Comparison of ENCODE assay signal across 19 cellular contexts in genomic region chr2:207157727-207158126, GRCh38. TPM values are rescaled to one million over a fixed set of nuclear protein-coding genes. Genes with fewer than 3 reads are reported as not detected.
DNase-seq lines count a peak whose midpoint lies in the region; ATAC-seq and TF ChIP-seq lines count a peak whose summit lies in the region.
"Had no signal": no experiment of that assay in that cellular context is flagged by ENCODE, and none has a peak within 500 bp of the region (broad histone marks: within the 10 kb centered on the region; RNA-seq: fewer than 3 reads in every experiment).

No MANE protein-coding gene starts in this region.

- H3K27me3 ChIP-seq in RWPE2 (ENCODE audit: insufficient read depth, poor library complexity, severe bottlenecking) (no peaks in the 10 kb centered on the region), esophagus muscularis mucosa (no peaks in the 10 kb centered on the region), gastrocnemius medialis (no peaks in the 10 kb centered on the region), smooth muscle cell (ENCODE audit: low read depth) (no peaks in the 10 kb centered on the region)

- DNase-seq in CD14-positive monocyte (ENCODE audit: low spot score) = no peak
- DNase-seq in RWPE2 (ENCODE audit: low spot score) = no peak
- DNase-seq in esophagus muscularis mucosa (ENCODE audit: extremely low spot score) = no peak
- no peak for DNase-seq in gastrocnemius medialis
- DNase-seq in smooth muscle cell (lab: John Stamatoyannopoulos, UW; ENCODE audit: unreplicated experiment) = no peak
- no peak for DNase-seq in stimulated activated CD4-positive, alpha-beta T cell treated with anti-CD3 and anti-CD28 coated beads, Interleukin-2, amount 100 ng/mL, for 48 hours
- DNase-seq in NCI-H1105 treated with DMSO at 0.1 percent for 48 hours (lab: John Stamatoyannopoulos, UW) = no peak
- DNase-seq: activated CD4-positive, alpha-beta T cell treated with anti-CD3 and anti-CD28 coated beads, Interleukin-2, amount 10 ng/mL, durations not matched to agents 7 days and 5 days; activated CD8-positive, alpha-beta memory T cell treated with anti-CD3 and anti-CD28 coated beads, Interleukin-2, amount 50 U/mL, for 4 hours; erythroblast; KBM-7; MV-4-11; NCI-H2081; NCI-H510A treated with DMSO at 0.1 percent for 48 hours; SW 1271 had no signal

- ATAC-seq in RWPE2 (ENCODE audit: low read depth) (no peak), gastrocnemius medialis (no peak), HG02884 (IDR thresholded peaks at IDR 0.05; ENCODE audit: unreplicated experiment) (no peak)
- ATAC-seq: HCT116 had no signal

- 83% methylated on average over 3 of the region's 3 CpGs for WGBS in esophagus muscularis mucosa
- 96% methylated on average over 3 of the region's 3 CpGs for WGBS in smooth muscle cell (ENCODE audit: low lambda C conversion rate)

- H3K27ac Mint-ChIP-seq in CD14-positive monocyte = peak overlapping the region; percentile 43 to 93 (median 84)

- H3K4me1 ChIP-seq in RWPE2 (ENCODE audit: insufficient read depth, poor library complexity, severe bottlenecking) (peaks cover 88% of the 10 kb centered on the region), esophagus muscularis mucosa (peaks cover 100% of the 10 kb centered on the region in 4 donors), gastrocnemius medialis (peaks cover 55 to 82% of the 10 kb centered on the region in 2 donors), smooth muscle cell (ENCODE audit: low read depth) (peaks cover 43% of the 10 kb centered on the region)

- H3K4me3 ChIP-seq in RWPE2 (ENCODE audit: severe bottlenecking) = no peak overlapping the region
- H3K4me3 ChIP-seq in esophagus muscularis mucosa = no peak overlapping the region
- H3K4me3 ChIP-seq in gastrocnemius medialis = no peak overlapping the region
- no peak overlapping the region for H3K4me3 ChIP-seq in smooth muscle cell
- H3K4me3 ChIP-seq: lung, prostate gland had no signal

- peaks cover 100% of the 10 kb centered on the region for H4K20me1 ChIP-seq in smooth muscle cell (ENCODE audit: low read depth)

- H3K27ac ChIP-seq in RWPE2 (ENCODE audit: poor library complexity, severe bottlenecking) (peak overlapping the region; percentile 33), esophagus muscularis mucosa (replicated peaks in 1 of 4) (peak overlapping the region; percentile 45 to 100 (median 100)), gastrocnemius medialis (peak overlapping the region in 3 of 4 donors; percentile 21 to 52 (median 38)), smooth muscle cell (ENCODE audit: low read depth) (no peak overlapping the region)
- H3K27ac ChIP-seq: prostate gland had no signal

- H3K4me3 Mint-ChIP-seq in CD14-positive monocyte = peak overlapping the region in 1 of 2 donors; percentile 28
- H3K4me3 Mint-ChIP-seq: activated CD4-positive, alpha-beta T cell treated with anti-CD3 and anti-CD28 coated beads, Interleukin-2, amount 10 ng/mL, durations not matched to agents 7 days and 5 days had no signal

- peaks cover 85% of the 10 kb centered on the region for H3K4me1 Mint-ChIP-seq in CD14-positive monocyte

- peaks cover 98% of the 10 kb centered on the region for H3K36me3 ChIP-seq in RWPE2 (ENCODE audit: low read depth)
- no peaks in the 10 kb centered on the region for H3K36me3 ChIP-seq in esophagus muscularis mucosa
- no peaks in the 10 kb centered on the region for H3K36me3 ChIP-seq in gastrocnemius medialis
- H3K36me3 ChIP-seq in smooth muscle cell (ENCODE audit: low read depth) = no peaks in the 10 kb centered on the region
- H3K36me3 ChIP-seq: prostate gland had no signal

- intact Hi-C loops in CD14-positive monocyte (cut with micrococcal nuclease) = no loop called here
- intact Hi-C loops in esophagus muscularis mucosa (cut with DNase I) = no loop called here
- intact Hi-C loops in gastrocnemius medialis (cut with DNase I; ENCODE audit: low total_unique reads) = no loop called here

- peaks cover 0 to 2% (median 0%) of the 10 kb centered on the region in 7 donors for H3K9me3 Mint-ChIP-seq in CD14-positive monocyte
- H3K9me3 Mint-ChIP-seq: activated CD4-positive, alpha-beta T cell treated with anti-CD3 and anti-CD28 coated beads, Interleukin-2, amount 10 ng/mL, durations not matched to agents 7 days and 5 days had no signal

- in situ Hi-C loops in gastrocnemius medialis (cut with MboI; ENCODE audit: low sequenced_read_pairs in 4 of 4) = no loop called here

- no peak for TF ChIP-seq EP300 in esophagus muscularis mucosa (IDR thresholded peaks at IDR 0.05)

- H3K36me3 Mint-ChIP-seq in CD14-positive monocyte = peaks cover 41 to 46% of the 10 kb centered on the region in 2 donors

- no peaks in the 10 kb centered on the region for H3K9me3 ChIP-seq in RWPE2 (ENCODE audit: severe bottlenecking)
- no peaks in the 10 kb centered on the region for H3K9me3 ChIP-seq in esophagus muscularis mucosa
- H3K9me3 ChIP-seq in gastrocnemius medialis = no peaks in the 10 kb centered on the region
- no peaks in the 10 kb centered on the region for H3K9me3 ChIP-seq in smooth muscle cell (replicated peaks; ENCODE audit: low read depth)
- H3K9me3 ChIP-seq: prostate gland had no signal

- peaks cover 0 to 3% (median 0%) of the 10 kb centered on the region in 3 donors for H3K27me3 Mint-ChIP-seq in CD14-positive monocyte (ENCODE audit: low read depth in 3 of 3)
- H3K27me3 Mint-ChIP-seq: activated CD4-positive, alpha-beta T cell treated with anti-CD3 and anti-CD28 coated beads, Interleukin-2, amount 10 ng/mL, durations not matched to agents 7 days and 5 days had no signal

- H3F3A ChIP-seq in smooth muscle cell (ENCODE audit: low read depth) = peaks cover under 1% of the 10 kb centered on the region

- H2AFZ ChIP-seq in smooth muscle cell (ENCODE audit: low read depth) = no peak overlapping the region

- H3K9ac ChIP-seq in smooth muscle cell (ENCODE audit: low read depth) = no peak overlapping the region

- H3K79me2 ChIP-seq in smooth muscle cell (ENCODE audit: low read depth) = peaks cover 100% of the 10 kb centered on the region

- TF ChIP-seq CTCF in CD14-positive monocyte (IDR thresholded peaks at IDR 0.05) (no peak), RWPE2 (IDR thresholded peaks at IDR 0.05; ENCODE audit: poor library complexity, severe bottlenecking) (no peak), esophagus muscularis mucosa (IDR thresholded peaks at IDR 0.05) (no peak), gastrocnemius medialis (IDR thresholded peaks at IDR 0.05 in 4 of 5, conservative IDR thresholded peaks at IDR 0.05 in 1 of 5) (no peak), smooth muscle cell (IDR thresholded peaks at IDR 0.05; ENCODE audit: borderline replicate concordance, insufficient read depth, poor library complexity, severe bottlenecking) (no peak)

- TF ChIP-seq POLR2A in esophagus muscularis mucosa (IDR thresholded peaks at IDR 0.05; ENCODE audit: low read depth) = no peak
- TF ChIP-seq POLR2A in gastrocnemius medialis (IDR thresholded peaks at IDR 0.05) = no peak

- no peak overlapping the region for H3K4me2 ChIP-seq in smooth muscle cell

RNA-seq across cellular contexts. Expression of gene KLF7, which starts 8.0 kb away (rescaled TPM):
- 10 to 100 TPM in 1 of 2 donors, 1 to 10 TPM in 1; 9.4 to 10.3 TPM for polyA plus RNA-seq in CD14-positive monocyte
- total RNA-seq in esophagus muscularis mucosa = 10 to 100 TPM; 25.3 to 47.4 (median 36.9) TPM
- total RNA-seq in gastrocnemius medialis = 10 to 100 TPM in 1 of 4 donors, 1 to 10 TPM in 3; 6.8 to 12.0 (median 7.6) TPM
- total RNA-seq in smooth muscle cell = 16.1 and 27.6 TPM in 2 replicates
- polyA plus RNA-seq in smooth muscle cell = 12.2 and 12.7 TPM in 2 replicates
